17 cellular contexts compared by ENCODE assay signal in the genomic region with DNA sequence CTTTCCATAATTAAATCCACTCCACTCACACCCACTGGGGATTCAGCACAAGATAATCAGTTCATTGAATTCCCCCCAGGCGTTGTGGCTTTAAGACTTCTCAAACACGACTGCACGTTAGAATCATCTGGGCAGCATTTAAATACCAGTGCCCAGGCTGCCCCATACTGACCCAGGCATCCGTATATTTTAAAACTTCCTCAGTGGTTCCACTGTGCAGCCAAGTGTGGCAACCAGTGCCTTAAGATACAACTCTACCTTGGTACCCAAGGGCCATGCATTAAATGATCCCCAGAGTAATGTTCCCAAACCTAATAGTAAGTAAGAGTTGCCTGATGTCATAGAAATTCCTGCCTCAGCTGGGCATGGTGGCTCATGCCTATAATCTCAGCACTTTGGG. TPM values are rescaled to one million over a fixed set of nuclear protein-coding genes. Genes with fewer than 3 reads are reported as not detected.
DNase-seq lines count a peak whose midpoint lies in the region; ATAC-seq and TF ChIP-seq lines count a peak whose summit lies in the region.
"Had no signal": no experiment of that assay in that cellular context is flagged by ENCODE, and none has a peak within 500 bp of the region (broad histone marks: within the 10 kb centered on the region; RNA-seq: fewer than 3 reads in every experiment).

No MANE protein-coding gene starts in this region.

- H4K20me1 ChIP-seq in neural progenitor cell (ENCODE audit: low read depth), result no peaks in the 10 kb centered on the region

- no peaks in the 10 kb centered on the region for H3K4me1 Mint-ChIP-seq in neural progenitor cell
- H3K4me1 Mint-ChIP-seq: stimulated activated memory B cell treated with anti-CD40 and anti-IgM and Interleukin-4, amounts not matched to agents 10 μg/mL and 1 μg/mL and 100 μg/mL, for 72 hours had no signal

- no peaks in the 10 kb centered on the region for H3F3A ChIP-seq in neural progenitor cell (ENCODE audit: low read depth)

- H3K36me3 Mint-ChIP-seq in neural progenitor cell, result no peaks in the 10 kb centered on the region
- H3K36me3 Mint-ChIP-seq: activated CD4-positive, alpha-beta memory T cell treated with anti-CD3 and anti-CD28 coated beads for 36 hours; stimulated activated memory B cell treated with anti-CD40 and anti-IgM and Interleukin-4, amounts not matched to agents 10 μg/mL and 1 μg/mL and 100 μg/mL, for 72 hours had no signal

- H3K9ac ChIP-seq in neural progenitor cell, result no peak overlapping the region

- no peak overlapping the region for H3K27ac ChIP-seq in neural progenitor cell
- H3K27ac ChIP-seq: neutrophil, SK-N-MC had no signal

- H3K27me3 Mint-ChIP-seq in neural progenitor cell (ENCODE audit: insufficient read depth, low read depth), result peaks cover 5% of the 10 kb centered on the region

- no peak overlapping the region for H3K4me3 ChIP-seq in neural progenitor cell
- H3K4me3 ChIP-seq: K562, SK-N-MC, transverse colon had no signal

- DNase-seq in neural progenitor cell (ENCODE audit: low spot score) (no peak), GM20000 (ENCODE audit: low spot score) (no peak), NCI-H2227 treated with DMSO at 0.1 percent for 48 hours (lab: John Stamatoyannopoulos, UW) (no peak), A172 (ENCODE audit: low spot score) (no peak)
- DNase-seq in stimulated activated CD4-positive, alpha-beta T cell treated with anti-CD3 and anti-CD28 coated beads, Interleukin-4, amount 100 ng/mL, for 4 hours, result no peak
- DNase-seq: activated CD4-positive, alpha-beta memory T cell treated with anti-CD3 and anti-CD28 coated beads for 36 hours; activated T-cell treated with anti-CD3 and anti-CD28 coated beads, Interleukin-2, amount 50 U/mL, for 48 hours; DMS79; endodermal cell had no signal

- H3K9me3 Mint-ChIP-seq in neural progenitor cell, result no peaks in the 10 kb centered on the region
- H3K9me3 Mint-ChIP-seq: activated CD4-positive, alpha-beta memory T cell treated with anti-CD3 and anti-CD28 coated beads for 36 hours; endodermal cell; stimulated activated memory B cell treated with anti-CD40 and anti-IgM and Interleukin-4, amounts not matched to agents 10 μg/mL and 1 μg/mL and 100 μg/mL, for 72 hours had no signal

- peak; percentile 25 for ATAC-seq in GM18511 (IDR thresholded peaks at IDR 0.05; ENCODE audit: unreplicated experiment)
- ATAC-seq in HG03097 (IDR thresholded peaks at IDR 0.05; ENCODE audit: low FRiP score, unreplicated experiment), result peak; percentile 4
- peak; percentile 38 for ATAC-seq in SK-N-SH treated with all-trans-retinoic acid at 6 μM for 48 hours
- ATAC-seq: stimulated activated memory B cell treated with anti-CD40 and anti-IgM and Interleukin-4, amounts not matched to agents 10 μg/mL and 1 μg/mL and 100 μg/mL, for 72 hours had no signal

- no peaks in the 10 kb centered on the region for H3K79me2 ChIP-seq in neural progenitor cell (ENCODE audit: low read depth)

- no peak overlapping the region for H3K27ac Mint-ChIP-seq in neural progenitor cell
- H3K27ac Mint-ChIP-seq: activated CD4-positive, alpha-beta memory T cell treated with anti-CD3 and anti-CD28 coated beads for 36 hours; endodermal cell; stimulated activated memory B cell treated with anti-CD40 and anti-IgM and Interleukin-4, amounts not matched to agents 10 μg/mL and 1 μg/mL and 100 μg/mL, for 72 hours had no signal

- no peaks in the 10 kb centered on the region for H3K9me3 ChIP-seq in neural progenitor cell (ENCODE audit: low read depth)
- H3K9me3 ChIP-seq: neutrophil, transverse colon had no signal

- no peaks in the 10 kb centered on the region for H3K4me1 ChIP-seq in neural progenitor cell

- H2AFZ ChIP-seq in neural progenitor cell (replicated peaks), result peak overlapping the region; percentile 11

- TF ChIP-seq CTCF in neural progenitor cell (IDR thresholded peaks at IDR 0.05), result no peak
- TF ChIP-seq CTCF in GM20000 (IDR thresholded peaks at IDR 0.05; ENCODE audit: extremely low read depth, missing control alignments), result no peak

- no peaks in the 10 kb centered on the region for H3K36me3 ChIP-seq in neural progenitor cell
- H3K36me3 ChIP-seq: neutrophil, transverse colon had no signal

- no peak overlapping the region for H3K4me2 ChIP-seq in neural progenitor cell

- no peaks in the 10 kb centered on the region for H3K27me3 ChIP-seq in neural progenitor cell
- H3K27me3 ChIP-seq: neutrophil, transverse colon had no signal

- no peak overlapping the region for H3K4me3 Mint-ChIP-seq in neural progenitor cell
- H3K4me3 Mint-ChIP-seq: activated CD4-positive, alpha-beta memory T cell treated with anti-CD3 and anti-CD28 coated beads for 36 hours; endodermal cell; stimulated activated memory B cell treated with anti-CD40 and anti-IgM and Interleukin-4, amounts not matched to agents 10 μg/mL and 1 μg/mL and 100 μg/mL, for 72 hours had no signal

TF ChIP-seq in SK-N-SH treated with all-trans-retinoic acid at 6 μM for 48 hours, 23 proteins besides CTCF, POLR2A, EP300 and RAD21:
- TF ChIP-seq RARB (CRISPR knock-in tag; IDR thresholded peaks at IDR 0.05), result no peak
- TF ChIP-seq BACH2 (CRISPR knock-in tag; IDR thresholded peaks at IDR 0.05; ENCODE audit: borderline replicate concordance), result no peak
- TF ChIP-seq OSR1 (CRISPR knock-in tag; IDR thresholded peaks at IDR 0.05), result no peak
- no peak for TF ChIP-seq ZC3H10 (CRISPR knock-in tag; IDR thresholded peaks at IDR 0.05)
- no peak for TF ChIP-seq CSDC2 (CRISPR knock-in tag; IDR thresholded peaks at IDR 0.05)
- no peak for TF ChIP-seq PATZ1 (CRISPR knock-in tag; IDR thresholded peaks at IDR 0.05; ENCODE audit: borderline replicate concordance)
- no peak for TF ChIP-seq SNAI2 (CRISPR knock-in tag; IDR thresholded peaks at IDR 0.05)
- TF ChIP-seq ARNTL (CRISPR knock-in tag; IDR thresholded peaks at IDR 0.05; ENCODE audit: borderline replicate concordance, low read depth), result no peak
- TF ChIP-seq TSHZ2 (CRISPR knock-in tag; IDR thresholded peaks at IDR 0.05), result no peak
- TF ChIP-seq ZNF70 (CRISPR knock-in tag; IDR thresholded peaks at IDR 0.05), result no peak
- no peak for TF ChIP-seq GLIS3 (CRISPR knock-in tag; IDR thresholded peaks at IDR 0.05)

RNA-seq across cellular contexts. Expression of gene BZW1, which starts 54.3 kb away (rescaled TPM):
- 374 and 421 TPM in 2 replicates for total RNA-seq in neural progenitor cell (ENCODE audit: low replicate concordance)
- total RNA-seq in A172 (2014; rRNA removed; shearing (Covaris generic)), result 365 and 408 TPM in 2 replicates
